ENCODE assay signal across 26 cellular contexts in genomic region chr10:5654218-5654755, GRCh38. TPM values are rescaled to one million over a fixed set of nuclear protein-coding genes. Genes with fewer than 3 reads are reported as not detected.
DNase-seq lines count a peak whose midpoint lies in the region; ATAC-seq, FAIRE-seq and TF ChIP-seq lines count a peak whose summit lies in the region.
"Had no signal": no experiment of that assay in that cellular context is flagged by ENCODE, and none has a peak within 500 bp of the region (broad histone marks: within the 10 kb centered on the region; RNA-seq: fewer than 3 reads in every experiment).

No MANE protein-coding gene starts in this region.

- no peak for FAIRE-seq in H1 (lab: Jason Lieb, UNC)
- FAIRE-seq: D721Med had no signal

- POLR2A ChIA-PET in H1 (lab: Charles Lee; ENCODE audit: partially characterized antibody) = interaction anchor here (4.5 kb wide), 1 partner anchor 10 kb away, joined by 16 read pairs; no protein-coding TSS in a partner anchor

- 0 out of 2 replicates have a peak overlapping the region, but pooled peaks have one; percentile 39 for H2BK12ac ChIP-seq in H1 (ENCODE audit: low read depth, low read length)

- H3K56ac ChIP-seq in H1 (replicated peaks; ENCODE audit: insufficient read length, low read depth, low read length) = no peak overlapping the region

- ATAC-seq in left lobe of liver = no peak
- ATAC-seq: heart left ventricle had no signal

- H3K27ac ChIP-seq in left ventricle myocardium inferior (replicated peaks) (no peak overlapping the region), H1 (ENCODE audit: low read depth, low read length) (no peak overlapping the region)
- H3K27ac ChIP-seq: BLaER1 treated with 17β-estradiol and CSF1 and Interleukin-3, amounts not matched to agents 10 nM and 100 nM; epithelial cell of prostate; heart left ventricle; uterus had no signal

- no peak overlapping the region for H4K91ac ChIP-seq in H1 (replicated peaks; ENCODE audit: insufficient read length, low read length)

- no peak for TF ChIP-seq EP300 in H1 (IDR thresholded peaks at IDR 0.05; ENCODE audit: borderline replicate concordance in 1 of 2, low read depth in 2 of 2, low read length in 2 of 2)

- no peak overlapping the region for H3K23ac ChIP-seq in H1 (ENCODE audit: insufficient read length)

- H3K79me1 ChIP-seq in H1 (ENCODE audit: low read depth, low read length) = peaks cover 10% of the 10 kb centered on the region

- H3K23me2 ChIP-seq in H1 (ENCODE audit: low read depth, low read length) = no peaks in the 10 kb centered on the region; the same call in 1 of the 2 replicates

- H3K4me3 ChIP-seq in left ventricle myocardium inferior (no peak overlapping the region), H1 (ENCODE audit: extremely low read depth in 1 of 4, insufficient read depth in 2 of 4, low read depth in 3 of 4, low read length in 4 of 4) (no peak overlapping the region)
- H3K4me3 ChIP-seq: BLaER1 treated with 17β-estradiol and CSF1 and Interleukin-3, amounts not matched to agents 10 nM and 100 nM; heart left ventricle; MG63; uterus had no signal

- DNase-seq in cardiac septum (ENCODE audit: low spot score) (peak; percentile 35), left ventricle myocardium inferior (no peak), NCI-H2029 (lab: John Stamatoyannopoulos, UW) (peak; percentile 33), H1 (ENCODE audit: low read depth in 1 of 2, low spot score in 2 of 2) (no peak), left lobe of liver (ENCODE audit: low spot score) (no peak), type B pancreatic cell (ENCODE audit: extremely low spot score, unreplicated experiment) (no peak), NCI-H524 (lab: John Stamatoyannopoulos, UW) (no peak)
- DNase-seq: activated B cell treated with CpG ODN at 0.5 μM for 24 hours; activated CD4-positive, alpha-beta T cell treated with anti-CD3 and anti-CD28 coated beads, Interleukin-2, amount 50 U/mL, for 48 hours; activated effector memory CD4-positive, alpha-beta T cell treated with Interleukin-2 at 50 U/mL for 16 hours; GF-D8; mesendoderm; MG63; NCI-H1436; NCI-H345; nucleus accumbens; OCI-M1; Right ventricle myocardium superior; stimulated activated CD4-positive, alpha-beta T cell treated with anti-CD3 and anti-CD28 coated beads, Interleukin-1b, Interleukin-23, amount 100 ng/mL, for 48 hours; T1000; uterus had no signal

- no peaks in the 10 kb centered on the region for H3K9me3 Mint-ChIP-seq in type B pancreatic cell
- H3K9me3 Mint-ChIP-seq: activated B cell treated with CpG ODN at 0.5 μM for 24 hours; naive thymus-derived CD4-positive, alpha-beta T cell had no signal

- H3K27ac Mint-ChIP-seq in type B pancreatic cell = no peak overlapping the region
- H3K27ac Mint-ChIP-seq: activated B cell treated with CpG ODN at 0.5 μM for 24 hours had no signal

- no peak overlapping the region for H3K4me3 Mint-ChIP-seq in type B pancreatic cell
- H3K4me3 Mint-ChIP-seq: activated B cell treated with CpG ODN at 0.5 μM for 24 hours had no signal

- H3K79me2 ChIP-seq in H1 (ENCODE audit: control insufficient read depth in 1 of 2, insufficient read depth in 2 of 2, low read length in 2 of 2) = peaks cover 0 to 3% of the 10 kb centered on the region in 2 experiments; a peak in 2 of 4 replicates

- H4K20me1 ChIP-seq in H1 (replicated peaks in 1 of 2; ENCODE audit: control insufficient read depth in 1 of 2, insufficient read depth in 2 of 2, low read length in 2 of 2) = peaks cover 0 to 3% of the 10 kb centered on the region in 2 experiments

- no peak overlapping the region for H2AK5ac ChIP-seq in H1 (ENCODE audit: low read depth, low read length)

- H3K4me2 ChIP-seq in H1 (ENCODE audit: insufficient read depth in 1 of 2, low read depth in 2 of 2, low read length in 2 of 2) = no peak overlapping the region

- H2BK120ac ChIP-seq in H1 (replicated peaks; ENCODE audit: low read depth, low read length) = no peak overlapping the region

- no peak overlapping the region for H3K14ac ChIP-seq in H1 (ENCODE audit: insufficient read length)

- peaks cover 7% of the 10 kb centered on the region for H3K36me3 Mint-ChIP-seq in type B pancreatic cell

- peak overlapping the region; percentile 18; the same call in 1 of the 2 replicates for H2BK5ac ChIP-seq in H1 (ENCODE audit: low read depth, low read length)

- no peak for TF ChIP-seq POLR2A in H1 (IDR thresholded peaks at IDR 0.05; ENCODE audit: control extremely low read depth in 1 of 2, low read depth in 2 of 2, low read length in 2 of 2)

- no peak overlapping the region for H3K4ac ChIP-seq in H1 (replicated peaks; ENCODE audit: insufficient read length, low read depth, low read length)

- H3K36me3 ChIP-seq in left ventricle myocardium inferior (peaks cover 21% of the 10 kb centered on the region), H1 (ENCODE audit: control insufficient read depth in 2 of 4, insufficient read depth in 4 of 4, low read length in 3 of 4) (peaks cover 0 to 2% (median 0%) of the 10 kb centered on the region in 4 experiments; a peak in 1 of 8 replicates)
- H3K36me3 ChIP-seq: MG63, uterus had no signal

- H3K4me1 Mint-ChIP-seq in type B pancreatic cell (ENCODE audit: unreplicated experiment) = peaks cover 15% of the 10 kb centered on the region

- no peak overlapping the region for H2BK15ac ChIP-seq in H1 (ENCODE audit: low read length)

- 73% methylated on average over 9 of the region's 10 CpGs; no CpG with 5 or more reads in 1 of the 2 experiments for WGBS in H1 (ENCODE audit: extremely low coverage in 1 of 2, insufficient coverage in 1 of 2, insufficient read length in 1 of 2, insufficient replicate concordance in 2 of 2, low coverage in 1 of 2, low lambda C conversion rate in 2 of 2, missing lambda C conversion rate in 1 of 2), 2 experiments

- no peak overlapping the region for H4K8ac ChIP-seq in H1 (ENCODE audit: extremely low read depth, insufficient read depth, low read length)

- H3K9me3 ChIP-seq in left ventricle myocardium inferior (replicated peaks) = no peaks in the 10 kb centered on the region
- no peaks in the 10 kb centered on the region for H3K9me3 ChIP-seq in H1 (ENCODE audit: insufficient read depth in 2 of 2, low read depth in 1 of 2, low read length in 1 of 2)
- H3K9me3 ChIP-seq: BLaER1 treated with 17β-estradiol and CSF1 and Interleukin-3, amounts not matched to agents 10 nM and 100 nM; heart left ventricle; MG63; uterus had no signal

- H3K27me3 ChIP-seq in left ventricle myocardium inferior (ENCODE audit: low read depth) (no peaks in the 10 kb centered on the region), H1 (replicated peaks in 1 of 4; ENCODE audit: control insufficient read depth in 3 of 4, extremely low read depth in 1 of 4, insufficient read depth in 3 of 4, low read length in 3 of 4) (0 out of 7 replicates have a peak, but pooled peaks cover 0 to under 1% (median 0%) of the 10 kb centered on the region in 4 experiments)
- H3K27me3 ChIP-seq: BLaER1 treated with 17β-estradiol and CSF1 and Interleukin-3, amounts not matched to agents 10 nM and 100 nM; heart left ventricle; MG63; uterus had no signal

- no peak overlapping the region for H2AFZ ChIP-seq in H1 (ENCODE audit: low read length)

- TF ChIP-seq RAD21 in H1 (IDR thresholded peaks at IDR 0.05 in 1 of 2, conservative IDR thresholded peaks at IDR 0.05 in 1 of 2; ENCODE audit: low read depth in 2 of 2, low read length in 2 of 2) = no peak

- TF ChIP-seq CTCF in left ventricle myocardium inferior (IDR thresholded peaks at IDR 0.05; ENCODE audit: borderline replicate concordance) (no peak), H1 (IDR thresholded peaks at IDR 0.05; ENCODE audit: control extremely low read depth in 1 of 3, insufficient read depth in 1 of 3, low read depth in 1 of 3, low read length in 3 of 3) (no peak), type B pancreatic cell (conservative IDR thresholded peaks at IDR 0.05) (no peak)

- H3K18ac ChIP-seq in H1 (ENCODE audit: extremely low read depth, low read length) = no peak overlapping the region

- intact Hi-C loops in cardiac septum (cut with DNase I) = no loop called here
- intact Hi-C loops in left ventricle myocardium inferior (cut with micrococcal nuclease) = no loop called here

- H2BK20ac ChIP-seq in H1 (ENCODE audit: low read length) = no peak overlapping the region

- peaks cover 6% of the 10 kb centered on the region for H3K4me1 ChIP-seq in left ventricle myocardium inferior
- H3K4me1 ChIP-seq in H1 (replicated peaks in 1 of 4; ENCODE audit: control insufficient read depth in 3 of 4, insufficient read depth in 4 of 4, low read length in 3 of 4) = peaks cover 0 to 11% (median 7%) of the 10 kb centered on the region in 4 experiments; a peak in 6 of 7 replicates
- H3K4me1 ChIP-seq: uterus had no signal

- no peaks in the 10 kb centered on the region for H3K27me3 Mint-ChIP-seq in type B pancreatic cell
- H3K27me3 Mint-ChIP-seq: activated B cell treated with CpG ODN at 0.5 μM for 24 hours; naive thymus-derived CD4-positive, alpha-beta T cell had no signal

- no peak overlapping the region for H3K9ac ChIP-seq in H1 (replicated peaks in 1 of 4; ENCODE audit: extremely low read depth in 1 of 4, low read depth in 3 of 4, low read length in 3 of 4)
- H3K9ac ChIP-seq: BLaER1 treated with 17β-estradiol and CSF1 and Interleukin-3, amounts not matched to agents 10 nM and 100 nM had no signal

- CTCF ChIA-PET in H1 (lab: Charles Lee; ENCODE audit: partially characterized antibody) = interaction anchor here (0.9 to 2.7 kb wide), 2 partner anchors 8 to 24 kb away, joined by 3 to 10 read pairs; no protein-coding TSS in a partner anchor

- no peak overlapping the region for H4K5ac ChIP-seq in H1 (ENCODE audit: insufficient read length, low read depth, low read length)

RNA-seq across cellular contexts. Expression of gene ASB13, which starts 12.1 kb away (rescaled TPM):
- total RNA-seq in cardiac septum = 10.2 TPM
- total RNA-seq in left ventricle myocardium inferior = 15.6 TPM
- total RNA-seq in H1 (2021; fragmentation: NEBNext Ultra II Directional; extraction: Animal tissue kit (Norgen Biotek cat#: 25700)) = 20.2 and 22.2 TPM in 2 replicates
- polyA plus RNA-seq in H1 (2011; rRNA removed) = 12.3 and 17.0 TPM in 2 replicates
- polyA plus RNA-seq in H1 (2011; cell fraction: cytosol; rRNA removed) = 14.7 TPM
- 18.5 TPM for polyA plus RNA-seq in H1 (2011; cell fraction: nucleus; rRNA removed)
- 10.5 to 16.5 TPM (median 12.9 TPM) in 4 replicates for polyA plus RNA-seq in H1 (2012, experiment 1 of 2)
- 19.8 TPM for polyA plus RNA-seq in H1 (2012, experiment 2 of 2)
- 7.8 TPM for polyA plus RNA-seq in H1 (2013, experiment 1 of 2)
- 8.6 TPM for polyA plus RNA-seq in H1 (2013, experiment 2 of 2)
- polyA minus RNA-seq in H1 (2011; rRNA and poly(A)+ RNA removed) = 16.9 and 17.8 TPM in 2 replicates
- 18.7 TPM for polyA minus RNA-seq in H1 (2011; cell fraction: cytosol; rRNA and poly(A)+ RNA removed)
- polyA minus RNA-seq in H1 (2011; cell fraction: nucleus; rRNA and poly(A)+ RNA removed) = 9.8 TPM
- 128 TPM for total RNA-seq in left lobe of liver
- 13.9 and 28.2 TPM in 2 replicates for total RNA-seq in type B pancreatic cell (ENCODE audit: low replicate concordance)

RNA-seq across cellular contexts. Expression of gene TASOR2, which starts 30.4 kb away (rescaled TPM):
- 38.8 TPM for total RNA-seq in cardiac septum
- 39.9 TPM for total RNA-seq in left ventricle myocardium inferior
- total RNA-seq in H1 (2021; fragmentation: NEBNext Ultra II Directional; extraction: Animal tissue kit (Norgen Biotek cat#: 25700)) = 73.8 and 74.9 TPM in 2 replicates
- 11.8 and 13.1 TPM in 2 replicates for polyA plus RNA-seq in H1 (2011; rRNA removed)
- 17.9 TPM for polyA plus RNA-seq in H1 (2011; cell fraction: cytosol; rRNA removed)
- 24.2 TPM for polyA plus RNA-seq in H1 (2011; cell fraction: nucleus; rRNA removed)
- polyA plus RNA-seq in H1 (2012, experiment 1 of 2) = 15.3 to 31.3 TPM (median 22.3 TPM) in 4 replicates
- polyA plus RNA-seq in H1 (2012, experiment 2 of 2) = 1.3 TPM
- 23.7 TPM for polyA plus RNA-seq in H1 (2013, experiment 1 of 2)
- polyA plus RNA-seq in H1 (2013, experiment 2 of 2) = 25.2 TPM
- polyA minus RNA-seq in H1 (2011; rRNA and poly(A)+ RNA removed) = 60.4 and 78.6 TPM in 2 replicates
- polyA minus RNA-seq in H1 (2011; cell fraction: cytosol; rRNA and poly(A)+ RNA removed) = 43.1 TPM
- polyA minus RNA-seq in H1 (2011; cell fraction: nucleus; rRNA and poly(A)+ RNA removed) = 78.6 TPM
- 20.2 TPM for total RNA-seq in left lobe of liver
- total RNA-seq in type B pancreatic cell (ENCODE audit: low replicate concordance) = 64.1 and 70.1 TPM in 2 replicates

Comparison
In these comparisons a context has a peak if more than half of its experiments do, and no peak if none do; other contexts are left out.
1. DNase-seq: peak in cardiac septum (single experiment) and NCI-H2029 (single experiment); none in left ventricle myocardium inferior (single experiment), H1 (0 of 2), left lobe of liver (single experiment), type B pancreatic cell (single experiment) and NCI-H524 (0 of 2).